Comparison of ENCODE assay signal across 1 cellular context in the genomic region with DNA sequence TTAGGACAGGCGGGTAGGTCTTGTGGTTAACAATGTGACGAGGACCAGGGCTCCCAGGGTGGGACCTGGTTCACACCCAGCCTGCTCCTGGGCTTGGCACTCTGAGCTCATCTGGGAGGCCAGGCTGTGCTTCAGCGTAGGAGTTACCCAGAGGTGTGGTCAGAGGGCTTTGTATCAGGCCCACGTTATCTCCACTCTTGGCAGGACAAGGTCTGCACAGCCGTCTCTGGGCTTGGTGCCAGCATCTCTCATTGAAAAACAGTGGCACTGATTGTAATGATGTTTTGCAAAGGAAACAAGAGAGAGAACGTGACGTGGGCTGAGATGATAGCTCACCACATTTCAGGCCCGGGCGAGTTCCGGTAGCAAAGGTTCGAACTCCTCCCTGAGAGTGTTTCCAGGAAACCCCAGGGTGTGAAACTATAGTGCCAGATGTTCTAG.
A peak's percentile ranks its signal among the peaks of the same experiment; 100 is the strongest.
TF ChIP-seq lines count a peak whose summit lies in the region.

No MANE protein-coding gene starts in this region.

TF ChIP-seq in HCT116, 20 proteins besides CTCF, POLR2A, EP300 and RAD21 (continued from another document):
- TF ChIP-seq, protein P1, sequence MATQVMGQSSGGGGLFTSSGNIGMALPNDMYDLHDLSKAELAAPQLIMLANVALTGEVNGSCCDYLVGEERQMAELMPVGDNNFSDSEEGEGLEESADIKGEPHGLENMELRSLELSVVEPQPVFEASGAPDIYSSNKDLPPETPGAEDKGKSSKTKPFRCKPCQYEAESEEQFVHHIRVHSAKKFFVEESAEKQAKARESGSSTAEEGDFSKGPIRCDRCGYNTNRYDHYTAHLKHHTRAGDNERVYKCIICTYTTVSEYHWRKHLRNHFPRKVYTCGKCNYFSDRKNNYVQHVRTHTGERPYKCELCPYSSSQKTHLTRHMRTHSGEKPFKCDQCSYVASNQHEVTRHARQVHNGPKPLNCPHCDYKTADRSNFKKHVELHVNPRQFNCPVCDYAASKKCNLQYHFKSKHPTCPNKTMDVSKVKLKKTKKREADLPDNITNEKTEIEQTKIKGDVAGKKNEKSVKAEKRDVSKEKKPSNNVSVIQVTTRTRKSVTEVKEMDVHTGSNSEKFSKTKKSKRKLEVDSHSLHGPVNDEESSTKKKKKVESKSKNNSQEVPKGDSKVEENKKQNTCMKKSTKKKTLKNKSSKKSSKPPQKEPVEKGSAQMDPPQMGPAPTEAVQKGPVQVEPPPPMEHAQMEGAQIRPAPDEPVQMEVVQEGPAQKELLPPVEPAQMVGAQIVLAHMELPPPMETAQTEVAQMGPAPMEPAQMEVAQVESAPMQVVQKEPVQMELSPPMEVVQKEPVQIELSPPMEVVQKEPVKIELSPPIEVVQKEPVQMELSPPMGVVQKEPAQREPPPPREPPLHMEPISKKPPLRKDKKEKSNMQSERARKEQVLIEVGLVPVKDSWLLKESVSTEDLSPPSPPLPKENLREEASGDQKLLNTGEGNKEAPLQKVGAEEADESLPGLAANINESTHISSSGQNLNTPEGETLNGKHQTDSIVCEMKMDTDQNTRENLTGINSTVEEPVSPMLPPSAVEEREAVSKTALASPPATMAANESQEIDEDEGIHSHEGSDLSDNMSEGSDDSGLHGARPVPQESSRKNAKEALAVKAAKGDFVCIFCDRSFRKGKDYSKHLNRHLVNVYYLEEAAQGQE (IDR thresholded peaks at IDR 0.05; ENCODE audit: low read depth), result no peak
- TF ChIP-seq CBX3 (IDR thresholded peaks at IDR 0.05; ENCODE audit: low read depth) (peak; percentile 35; the same call in 1 of the 2 replicates), POLR2AphosphoS5 (IDR thresholded peaks at IDR 0.05; ENCODE audit: low read depth, low read length) (peak; percentile 24; the same call in 1 of the 2 replicates)
